Comparison of ENCODE assay signal across 19 cellular contexts in the genomic region with DNA sequence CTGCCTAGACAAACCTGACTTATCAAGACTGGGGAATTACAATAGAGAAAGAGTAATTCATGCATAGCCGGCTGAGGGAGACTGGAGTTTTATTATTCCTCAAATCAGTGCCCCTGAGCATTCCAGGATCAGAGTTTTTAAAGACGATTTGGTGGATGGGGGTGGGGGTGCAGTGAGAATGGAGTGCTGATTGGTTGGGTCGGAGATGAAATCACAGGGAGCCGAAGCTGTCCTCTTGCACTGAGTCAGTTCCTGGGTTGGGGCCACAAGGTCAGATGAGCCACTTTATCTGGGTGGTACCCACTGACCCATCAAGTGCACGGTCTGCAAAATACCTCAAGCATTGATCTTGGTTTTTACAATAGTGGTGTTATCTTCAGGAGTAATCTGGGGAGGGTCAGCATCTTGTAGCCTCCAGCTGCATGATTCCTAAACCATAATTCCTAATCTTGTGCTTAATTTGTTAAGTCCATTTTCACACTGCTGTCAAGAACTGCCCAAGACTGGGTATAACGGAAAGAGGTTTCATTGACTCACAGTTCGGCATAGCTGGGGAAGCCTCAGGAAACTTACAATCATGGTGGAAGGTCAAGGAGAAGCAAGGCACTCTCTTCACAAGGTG.
DNase-seq lines count a peak whose midpoint lies in the region; ATAC-seq lines count a peak whose summit lies in the region.
"Had no signal": no experiment of that assay in that cellular context is flagged by ENCODE, and none has a peak within 500 bp of the region (broad histone marks: within the 10 kb centered on the region; RNA-seq: fewer than 3 reads in every experiment).

No MANE protein-coding gene starts in this region.

- H3K4me1 Mint-ChIP-seq in activated naive CD4-positive, alpha-beta T cell treated with anti-CD3 and anti-CD28 coated beads, Interleukin-2, amount 50 U/mL, for 24 hours, result peaks cover 27% of the 10 kb centered on the region
- peaks cover 12% of the 10 kb centered on the region for H3K4me1 Mint-ChIP-seq in activated T-helper 17 cell treated with anti-CD3 and anti-CD28 coated beads, Interleukin-2, amount 50 U/mL, for 72 hours
- H3K4me1 Mint-ChIP-seq in stimulated activated memory B cell treated with anti-CD40 and anti-IgM and Interleukin-4, amounts not matched to agents 10 μg/mL and 1 μg/mL and 100 μg/mL, for 72 hours, result peaks cover 6% of the 10 kb centered on the region

- H3K27me3 ChIP-seq in mucosa of rectum (ENCODE audit: control insufficient read depth in 2 of 2, insufficient read depth in 2 of 2, low read length in 2 of 2), result no peaks in the 10 kb centered on the region
- H3K27me3 ChIP-seq: ovary, sigmoid colon, uterus had no signal

- peak overlapping the region; percentile 71 for H3K27ac Mint-ChIP-seq in activated naive CD4-positive, alpha-beta T cell treated with anti-CD3 and anti-CD28 coated beads, Interleukin-2, amount 50 U/mL, for 24 hours
- peak overlapping the region; percentile 45 for H3K27ac Mint-ChIP-seq in activated T-helper 17 cell treated with anti-CD3 and anti-CD28 coated beads, Interleukin-2, amount 50 U/mL, for 72 hours
- no peak overlapping the region for H3K27ac Mint-ChIP-seq in stimulated activated memory B cell treated with anti-CD40 and anti-IgM and Interleukin-4, amounts not matched to agents 10 μg/mL and 1 μg/mL and 100 μg/mL, for 72 hours

- H3K36me3 Mint-ChIP-seq in activated naive CD4-positive, alpha-beta T cell treated with anti-CD3 and anti-CD28 coated beads, Interleukin-2, amount 50 U/mL, for 24 hours, result peaks cover 8% of the 10 kb centered on the region
- H3K36me3 Mint-ChIP-seq in activated T-helper 17 cell treated with anti-CD3 and anti-CD28 coated beads, Interleukin-2, amount 50 U/mL, for 72 hours (ENCODE audit: low read depth), result peaks cover 15% of the 10 kb centered on the region
- peaks cover 59% of the 10 kb centered on the region for H3K36me3 Mint-ChIP-seq in stimulated activated memory B cell treated with anti-CD40 and anti-IgM and Interleukin-4, amounts not matched to agents 10 μg/mL and 1 μg/mL and 100 μg/mL, for 72 hours

- H3K27me3 Mint-ChIP-seq in activated naive CD4-positive, alpha-beta T cell treated with anti-CD3 and anti-CD28 coated beads, Interleukin-2, amount 50 U/mL, for 24 hours, result no peaks in the 10 kb centered on the region
- no peaks in the 10 kb centered on the region for H3K27me3 Mint-ChIP-seq in activated T-helper 17 cell treated with anti-CD3 and anti-CD28 coated beads, Interleukin-2, amount 50 U/mL, for 72 hours
- no peaks in the 10 kb centered on the region for H3K27me3 Mint-ChIP-seq in stimulated activated memory B cell treated with anti-CD40 and anti-IgM and Interleukin-4, amounts not matched to agents 10 μg/mL and 1 μg/mL and 100 μg/mL, for 72 hours
- H3K27me3 Mint-ChIP-seq: CD8-positive, alpha-beta memory T cell had no signal

- no peak for ATAC-seq in activated T-helper 17 cell treated with anti-CD3 and anti-CD28 coated beads, Interleukin-2, amount 50 U/mL, for 72 hours (replicated peaks)
- no peak for ATAC-seq in stimulated activated memory B cell treated with anti-CD40 and anti-IgM and Interleukin-4, amounts not matched to agents 10 μg/mL and 1 μg/mL and 100 μg/mL, for 72 hours
- ATAC-seq: left ventricle myocardium superior, Right ventricle myocardium inferior had no signal

- DNase-seq in activated naive CD4-positive, alpha-beta T cell (lab: John Stamatoyannopoulos, UW), result no peak
- DNase-seq in NCI-H2107 (lab: John Stamatoyannopoulos, UW) (no peak), NCI-H774 (lab: John Stamatoyannopoulos, UW) (no peak), midbrain (lab: John Stamatoyannopoulos, UW) (no peak)
- DNase-seq: activated CD4-positive, alpha-beta T cell treated with anti-CD3 and anti-CD28 coated beads for 4 hours; CD8-positive, alpha-beta memory T cell; DMS79; head of caudate nucleus; left ventricle myocardium superior; MV-4-11; NCI-H1694 treated with DMSO at 0.1 percent for 48 hours; ovary; sigmoid colon; uterus had no signal

- H3K4me3 ChIP-seq in mucosa of rectum (ENCODE audit: low read length in 2 of 2), result no peak overlapping the region
- H3K4me3 ChIP-seq: ovary, sigmoid colon, uterus had no signal

- peaks cover 23 to 31% of the 10 kb centered on the region in 2 donors for H3K4me1 ChIP-seq in mucosa of rectum (ENCODE audit: control insufficient read depth in 2 of 2, insufficient read depth in 2 of 2, low read length in 2 of 2)
- H3K4me1 ChIP-seq: uterus had no signal

- H3K9me3 Mint-ChIP-seq in activated naive CD4-positive, alpha-beta T cell treated with anti-CD3 and anti-CD28 coated beads, Interleukin-2, amount 50 U/mL, for 24 hours, result peaks cover 5% of the 10 kb centered on the region
- no peaks in the 10 kb centered on the region for H3K9me3 Mint-ChIP-seq in activated T-helper 17 cell treated with anti-CD3 and anti-CD28 coated beads, Interleukin-2, amount 50 U/mL, for 72 hours
- peaks cover 14% of the 10 kb centered on the region for H3K9me3 Mint-ChIP-seq in stimulated activated memory B cell treated with anti-CD40 and anti-IgM and Interleukin-4, amounts not matched to agents 10 μg/mL and 1 μg/mL and 100 μg/mL, for 72 hours
- H3K9me3 Mint-ChIP-seq: CD8-positive, alpha-beta memory T cell had no signal

- peak overlapping the region; percentile 40 to 52 for H3K27ac ChIP-seq in mucosa of rectum (ENCODE audit: low read depth in 2 of 2, low read length in 2 of 2)
- H3K27ac ChIP-seq: ovary, uterus had no signal

- no peak overlapping the region for H3K9ac ChIP-seq in mucosa of rectum (ENCODE audit: low read depth in 1 of 2, low read length in 2 of 2)

- H3K36me3 ChIP-seq in mucosa of rectum (ENCODE audit: control insufficient read depth in 2 of 2, insufficient read depth in 2 of 2, low read length in 2 of 2), result no peaks in the 10 kb centered on the region
- H3K36me3 ChIP-seq: ovary, uterus had no signal

- H3K4me3 Mint-ChIP-seq in activated naive CD4-positive, alpha-beta T cell treated with anti-CD3 and anti-CD28 coated beads, Interleukin-2, amount 50 U/mL, for 24 hours, result peak overlapping the region; percentile 30
- peak overlapping the region; percentile 66 for H3K4me3 Mint-ChIP-seq in activated T-helper 17 cell treated with anti-CD3 and anti-CD28 coated beads, Interleukin-2, amount 50 U/mL, for 72 hours
- no peak overlapping the region for H3K4me3 Mint-ChIP-seq in stimulated activated memory B cell treated with anti-CD40 and anti-IgM and Interleukin-4, amounts not matched to agents 10 μg/mL and 1 μg/mL and 100 μg/mL, for 72 hours
- H3K4me3 Mint-ChIP-seq: CD8-positive, alpha-beta memory T cell had no signal

- H3K9me3 ChIP-seq in mucosa of rectum (ENCODE audit: control insufficient read depth in 2 of 2, low read length in 2 of 2), result no peaks in the 10 kb centered on the region
- H3K9me3 ChIP-seq: ovary, sigmoid colon, uterus had no signal
